15 cellular contexts compared by ENCODE assay signal in the genomic region with DNA sequence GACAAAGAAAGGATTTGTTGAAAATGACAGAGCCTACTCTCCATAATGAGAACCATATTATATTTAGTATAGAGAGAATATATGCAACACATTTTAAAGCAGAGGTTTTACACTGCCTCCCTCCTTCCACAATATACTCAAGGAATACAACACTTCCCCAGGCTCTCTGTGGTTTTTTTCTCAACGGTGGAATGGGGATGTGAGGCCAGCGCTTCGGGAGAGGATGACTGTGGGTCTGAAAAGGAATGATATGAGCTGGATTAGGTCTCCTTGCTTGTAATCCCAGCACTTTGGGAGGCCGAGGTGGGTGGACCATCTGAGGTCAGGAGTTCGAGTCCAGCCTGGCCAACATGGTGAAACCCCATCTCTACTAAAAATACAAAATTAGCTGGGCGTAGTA.
DNase-seq lines count a peak whose midpoint lies in the region; ATAC-seq, FAIRE-seq and TF ChIP-seq lines count a peak whose summit lies in the region.
"Had no signal": no experiment of that assay in that cellular context is flagged by ENCODE, and none has a peak within 500 bp of the region (broad histone marks: within the 10 kb centered on the region; RNA-seq: fewer than 3 reads in every experiment).

No MANE protein-coding gene starts in this region.

- H3K9me3 ChIP-seq in astrocyte (ENCODE audit: insufficient read depth, low read depth, low read length) (no peaks in the 10 kb centered on the region), tibial nerve (peaks cover 0 to 9% (median 0%) of the 10 kb centered on the region in 4 donors), psoas muscle (no peaks in the 10 kb centered on the region)

- peaks cover 18% of the 10 kb centered on the region for H3K4me1 Mint-ChIP-seq in astrocyte (ENCODE audit: low read depth, unreplicated experiment)

- DNase-seq in M059J (ENCODE audit: low read depth), result peak; percentile 59
- DNase-seq in astrocyte (ENCODE audit: low read depth), result peak; percentile 30
- DNase-seq in foreskin keratinocyte, result no peak
- DNase-seq in tibial nerve (ENCODE audit: low spot score in 2 of 2), result no peak
- DNase-seq in activated CD8-positive, alpha-beta memory T cell treated with anti-CD3 and anti-CD28 coated beads, Interleukin-2, amount 50 U/mL, for 4 hours, result no peak
- DNase-seq in psoas muscle, result no peak
- no peak for DNase-seq in NCI-H1105 (lab: John Stamatoyannopoulos, UW)
- DNase-seq: CD4-positive, alpha-beta memory T cell; GOT3; NCI-H1092; NCI-H1694; NCI-H526 treated with DMSO at 0.1 percent for 48 hours had no signal

- ATAC-seq in foreskin keratinocyte, result no peak
- ATAC-seq in psoas muscle, result no peak
- ATAC-seq: K562 had no signal

- H4K20me1 ChIP-seq in astrocyte (ENCODE audit: insufficient read depth, low read length), result no peaks in the 10 kb centered on the region

- no peak for TF ChIP-seq CTCF in astrocyte (IDR thresholded peaks at IDR 0.05; ENCODE audit: insufficient read depth, low read depth, low read length)
- TF ChIP-seq CTCF in foreskin keratinocyte (conservative IDR thresholded peaks at IDR 0.05), result no peak
- no peak for TF ChIP-seq CTCF in tibial nerve (IDR thresholded peaks at IDR 0.05)
- no peak for TF ChIP-seq CTCF in psoas muscle (IDR thresholded peaks at IDR 0.05)

- peaks cover 6% of the 10 kb centered on the region for H3K9me3 Mint-ChIP-seq in astrocyte (ENCODE audit: unreplicated experiment)
- H3K9me3 Mint-ChIP-seq: CD4-positive, alpha-beta memory T cell had no signal

- H3K27me3 ChIP-seq in astrocyte (ENCODE audit: insufficient read depth, low read length), result no peaks in the 10 kb centered on the region
- H3K27me3 ChIP-seq in foreskin keratinocyte, result no peaks in the 10 kb centered on the region
- no peaks in the 10 kb centered on the region for H3K27me3 ChIP-seq in tibial nerve
- no peaks in the 10 kb centered on the region for H3K27me3 ChIP-seq in psoas muscle (ENCODE audit: insufficient read depth in 3 of 3, low read length in 2 of 3)

- no peak for TF ChIP-seq EP300 in tibial nerve (IDR thresholded peaks at IDR 0.05)

- WGBS in tibial nerve, 2 donors, result 57 to 63% methylated on average over 6 of the region's 6 CpGs
- WGBS in psoas muscle, 3 donors, result 82 to 91% (median 88%) methylated on average over 6 of the region's 6 CpGs

- H3K27ac ChIP-seq in astrocyte (ENCODE audit: low read depth, low read length) (no peak overlapping the region), foreskin keratinocyte (peak overlapping the region; percentile 96), tibial nerve (peak overlapping the region in 3 of 4 donors; percentile 41 to 74 (median 43)), psoas muscle (no peak overlapping the region)

- FAIRE-seq in astrocyte (lab: Jason Lieb, UNC), result no peak
- FAIRE-seq: HTR-8/SVneo, K562 had no signal

- H3K27ac Mint-ChIP-seq in astrocyte (ENCODE audit: unreplicated experiment), result no peak overlapping the region
- H3K27ac Mint-ChIP-seq: B cell had no signal

- intact Hi-C loops in psoas muscle (cut with DNase I), result loop anchor here (5.0 kb wide), 3 partner anchors 123 to 417 kb away; no protein-coding TSS in a partner anchor

- H3K4me3 Mint-ChIP-seq in astrocyte (ENCODE audit: unreplicated experiment), result no peak overlapping the region
- H3K4me3 Mint-ChIP-seq: B cell had no signal

- no peaks in the 10 kb centered on the region for H3K79me2 ChIP-seq in astrocyte (ENCODE audit: insufficient read depth, low read length)

- H2AFZ ChIP-seq in astrocyte (ENCODE audit: low read depth, low read length), result no peak overlapping the region

- H3K27me3 Mint-ChIP-seq in astrocyte (ENCODE audit: low read depth, unreplicated experiment), result no peaks in the 10 kb centered on the region
- H3K27me3 Mint-ChIP-seq: B cell; CD4-positive, alpha-beta memory T cell had no signal

- H3K4me3 ChIP-seq in astrocyte (ENCODE audit: insufficient read depth, low read depth, low read length) (no peak overlapping the region), tibial nerve (no peak overlapping the region), psoas muscle (no peak overlapping the region)
- H3K4me3 ChIP-seq: K562 had no signal

- H3K36me3 Mint-ChIP-seq in astrocyte (ENCODE audit: low read depth, unreplicated experiment), result no peaks in the 10 kb centered on the region
- H3K36me3 Mint-ChIP-seq: CD4-positive, alpha-beta memory T cell had no signal

- H3K36me3 ChIP-seq in astrocyte (ENCODE audit: insufficient read depth, low read length) (no peaks in the 10 kb centered on the region), tibial nerve (no peaks in the 10 kb centered on the region), psoas muscle (ENCODE audit: insufficient read depth in 1 of 2, low read depth in 1 of 2) (no peaks in the 10 kb centered on the region)

- no peak for TF ChIP-seq POLR2A in tibial nerve (IDR thresholded peaks at IDR 0.05)

- H3K4me1 ChIP-seq in astrocyte (ENCODE audit: insufficient read depth, low read length), result peaks cover 23% of the 10 kb centered on the region
- H3K4me1 ChIP-seq in foreskin keratinocyte, result peaks cover 36% of the 10 kb centered on the region
- H3K4me1 ChIP-seq in tibial nerve, result peaks cover 0 to 37% (median 15%) of the 10 kb centered on the region in 4 donors
- peaks cover 22% of the 10 kb centered on the region for H3K4me1 ChIP-seq in psoas muscle

- H3K4me2 ChIP-seq in astrocyte (ENCODE audit: low read length), result no peak overlapping the region

- H3K9ac ChIP-seq in astrocyte (ENCODE audit: low read length), result no peak overlapping the region

Comparison
In these comparisons a context has a peak if more than half of its experiments do, and no peak if none do; other contexts are left out.
1. DNase-seq: peak in M059J (single experiment) and astrocyte (single experiment); none in foreskin keratinocyte (0 of 2), tibial nerve (0 of 2), activated CD8-positive, alpha-beta memory T cell treated with anti-CD3 and anti-CD28 coated beads, Interleukin-2, amount 50 U/mL, for 4 hours (single experiment), psoas muscle (0 of 2) and NCI-H1105 (single experiment).
2. H3K27ac ChIP-seq: peak in foreskin keratinocyte (single experiment) and tibial nerve (3 of 4); none in astrocyte (single experiment) and psoas muscle (single experiment).